30 cellular contexts compared by ENCODE assay signal in the genomic region with DNA sequence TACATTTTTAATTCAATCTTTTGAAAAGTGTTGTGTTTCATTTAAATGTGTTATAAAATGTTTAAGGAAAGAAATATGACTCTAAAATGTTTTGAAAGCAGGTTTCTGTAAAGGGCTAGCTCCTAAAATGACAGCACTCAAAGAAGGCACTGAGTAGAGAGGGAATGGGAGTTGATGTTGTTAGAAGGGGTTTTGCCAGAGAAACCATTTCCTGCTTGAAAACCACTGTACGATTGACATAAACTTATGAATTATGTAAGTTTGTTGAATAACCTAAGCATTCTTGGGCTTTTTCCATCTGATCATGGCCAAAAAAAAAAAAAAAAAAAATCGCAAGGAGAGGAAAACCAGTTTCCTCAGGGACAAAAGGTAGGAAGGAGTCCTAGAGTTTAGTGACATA.
"Had no signal": no experiment of that assay in that cellular context is flagged by ENCODE, and none has a peak within 500 bp of the region (broad histone marks: within the 10 kb centered on the region; RNA-seq: fewer than 3 reads in every experiment).

No MANE protein-coding gene starts in this region.

- H3K4me1 ChIP-seq: parathyroid adenoma, psoas muscle, right lobe of liver, stomach, thyroid gland, tibial nerve, upper lobe of left lung had no signal

- H3K36me3 ChIP-seq: neutrophil, ovary, right lobe of liver, sigmoid colon, stomach, thoracic aorta, thyroid gland, tibial nerve, upper lobe of left lung, vagina had no signal

- H3K4me1 Mint-ChIP-seq: stimulated activated effector memory CD8-positive, alpha-beta T cell treated with anti-CD3 and anti-CD28 coated beads, Interleukin-12 subunit alpha, Interleukin-12 subunit beta, amount 100 ng/mL, for 72 hours; stimulated activated naive B cell treated with anti-CD40 and anti-IgM and Interleukin-4, amounts not matched to agents 10 μg/mL and 1 μg/mL and 100 μg/mL, for 72 hours had no signal

- H3K79me2 ChIP-seq: parathyroid adenoma had no signal

- H3K4me3 Mint-ChIP-seq: natural killer cell treated with Interleukin-12 subunit alpha and Interleukin-12 subunit beta and Interleukin-15 and Interleukin-18, amount 100 ng/mL, for 72 hours; nephron progenitor cell; neural crest cell; stimulated activated effector memory CD8-positive, alpha-beta T cell treated with anti-CD3 and anti-CD28 coated beads, Interleukin-12 subunit alpha, Interleukin-12 subunit beta, amount 100 ng/mL, for 72 hours; stimulated activated naive B cell treated with anti-CD40 and anti-IgM and Interleukin-4, amounts not matched to agents 10 μg/mL and 1 μg/mL and 100 μg/mL, for 72 hours; stimulated activated naive CD8-positive, alpha-beta T cell treated with anti-CD3 and anti-CD28 coated beads, Interleukin-15, Interleukin-2, amounts not matched to agents 100 ng/mL and 50 ng/mL, for 24 hours had no signal

- ATAC-seq: natural killer cell treated with Interleukin-12 subunit alpha and Interleukin-12 subunit beta and Interleukin-15 and Interleukin-18, amount 100 ng/mL, for 72 hours; psoas muscle; right cardiac atrium; right lobe of liver; stimulated activated effector memory CD8-positive, alpha-beta T cell treated with anti-CD3 and anti-CD28 coated beads, Interleukin-12 subunit alpha, Interleukin-12 subunit beta, amount 100 ng/mL, for 72 hours; stimulated activated naive B cell treated with anti-CD40 and anti-IgM and Interleukin-4, amounts not matched to agents 10 μg/mL and 1 μg/mL and 100 μg/mL, for 72 hours had no signal

- FAIRE-seq: small intestine, urothelium cell line had no signal

- H3K27ac Mint-ChIP-seq: natural killer cell treated with Interleukin-12 subunit alpha and Interleukin-12 subunit beta and Interleukin-15 and Interleukin-18, amount 100 ng/mL, for 72 hours; nephron progenitor cell; progenitor cell of endocrine pancreas; stimulated activated effector memory CD8-positive, alpha-beta T cell treated with anti-CD3 and anti-CD28 coated beads, Interleukin-12 subunit alpha, Interleukin-12 subunit beta, amount 100 ng/mL, for 72 hours; stimulated activated naive B cell treated with anti-CD40 and anti-IgM and Interleukin-4, amounts not matched to agents 10 μg/mL and 1 μg/mL and 100 μg/mL, for 72 hours; stimulated activated naive CD8-positive, alpha-beta T cell treated with anti-CD3 and anti-CD28 coated beads, Interleukin-15, Interleukin-2, amounts not matched to agents 100 ng/mL and 50 ng/mL, for 24 hours had no signal

- DNase-seq: nephron progenitor cell; nucleus accumbens; ovary; posterior cingulate gyrus; psoas muscle; right cardiac atrium; right lobe of liver; sigmoid colon; small intestine; stimulated activated CD4-positive, alpha-beta T cell treated with anti-CD3 and anti-CD28 coated beads, Interleukin-15, amount 100 ng/mL, for 24 hours; stimulated activated CD4-positive, alpha-beta T cell treated with anti-CD3 and anti-CD28 coated beads, Interleukin-2, amount 100 ng/mL, for 24 hours; stimulated activated CD4-positive, alpha-beta T cell treated with anti-CD3 and anti-CD28 coated beads, Interleukin-2, amount 100 ng/mL, for 48 hours; stimulated activated CD4-positive, alpha-beta T cell treated with anti-CD3 and anti-CD28 coated beads, Interleukin-4, amount 100 ng/mL, for 24 hours; stimulated activated naive B cell treated with anti-CD40 and anti-IgM and Interleukin-4, amounts not matched to agents 10 μg/mL and 1 μg/mL and 100 μg/mL, for 72 hours; stimulated activated naive CD4-positive, alpha-beta T cell treated with Interleukin-2 at 50 U/mL for 16 hours; stomach; thyroid gland; trophoblast cell; upper lobe of left lung had no signal

- H3K9me3 ChIP-seq: neutrophil, ovary, psoas muscle, right lobe of liver, sigmoid colon, stomach, thoracic aorta, thyroid gland, tibial nerve, upper lobe of left lung, vagina had no signal

- H3K4me3 ChIP-seq: ovary, psoas muscle, right lobe of liver, sigmoid colon, stomach, thoracic aorta, thyroid gland, tibial nerve, upper lobe of left lung, vagina had no signal

- H2AFZ ChIP-seq: parathyroid adenoma had no signal

- H3K27me3 ChIP-seq: neutrophil, ovary, right lobe of liver, sigmoid colon, stomach, thyroid gland, tibial nerve, upper lobe of left lung, vagina had no signal

- H3K9ac ChIP-seq: parathyroid adenoma had no signal

- H3K27ac ChIP-seq: neutrophil, ovary, parathyroid adenoma, psoas muscle, right lobe of liver, sigmoid colon, stomach, thoracic aorta, thyroid gland, tibial nerve, upper lobe of left lung, vagina had no signal

- H3K27me3 Mint-ChIP-seq: natural killer cell treated with Interleukin-12 subunit alpha and Interleukin-12 subunit beta and Interleukin-15 and Interleukin-18, amount 100 ng/mL, for 72 hours; stimulated activated naive CD8-positive, alpha-beta T cell treated with anti-CD3 and anti-CD28 coated beads, Interleukin-15, Interleukin-2, amounts not matched to agents 100 ng/mL and 50 ng/mL, for 24 hours had no signal

- H3K36me3 Mint-ChIP-seq: natural killer cell treated with Interleukin-12 subunit alpha and Interleukin-12 subunit beta and Interleukin-15 and Interleukin-18, amount 100 ng/mL, for 72 hours; stimulated activated effector memory CD8-positive, alpha-beta T cell treated with anti-CD3 and anti-CD28 coated beads, Interleukin-12 subunit alpha, Interleukin-12 subunit beta, amount 100 ng/mL, for 72 hours had no signal
